ENCODE assay signal across 18 cellular contexts in genomic region chr2:174859563-174860169, GRCh38.
A peak's percentile ranks its signal among the peaks of the same experiment; 100 is the strongest.
DNase-seq lines count a peak whose midpoint lies in the region; ATAC-seq and TF ChIP-seq lines count a peak whose summit lies in the region.
"Had no signal": no experiment of that assay in that cellular context is flagged by ENCODE, and none has a peak within 500 bp of the region (broad histone marks: within the 10 kb centered on the region; RNA-seq: fewer than 3 reads in every experiment).

No MANE protein-coding gene starts in this region.

- peaks cover 3% of the 10 kb centered on the region; the same call in 1 of the 2 replicates for H3K4me1 ChIP-seq in H9 (ENCODE audit: insufficient read depth, low read length)
- H3K4me1 ChIP-seq: Caco-2, SJCRH30 had no signal

- H2BK5ac ChIP-seq in H9 (ENCODE audit: insufficient read length, low read length) = no peak overlapping the region

- H3K23me2 ChIP-seq in H9 (ENCODE audit: insufficient read length, low read depth, low read length, poor library complexity, severe bottlenecking) = no peaks in the 10 kb centered on the region

- H4K20me1 ChIP-seq in H9 (ENCODE audit: control insufficient read depth, insufficient read depth, insufficient read length) = no peaks in the 10 kb centered on the region

- H3K4me1 Mint-ChIP-seq in H9 (peaks cover 35 to 38% of the 10 kb centered on the region in 2 experiments), progenitor cell of endocrine pancreas (ENCODE audit: low read depth) (no peaks in the 10 kb centered on the region), T-helper 17 cell (no peaks in the 10 kb centered on the region)
- H3K4me1 Mint-ChIP-seq: IgD-negative memory B cell had no signal

- H3K4me3 Mint-ChIP-seq in H9 (no peak overlapping the region), progenitor cell of endocrine pancreas (ENCODE audit: low read depth) (no peak overlapping the region), T-helper 17 cell (no peak overlapping the region)
- H3K4me3 Mint-ChIP-seq: IgD-negative memory B cell had no signal

- no peak overlapping the region for H2BK12ac ChIP-seq in H9 (ENCODE audit: insufficient read length, low read depth, low read length)

- no peak for TF ChIP-seq CTCF in H9 (conservative IDR thresholded peaks at IDR 0.05)
- TF ChIP-seq CTCF in progenitor cell of endocrine pancreas (IDR thresholded peaks at IDR 0.05; ENCODE audit: unreplicated experiment) = no peak

- no peak overlapping the region for H2AFZ ChIP-seq in H9 (ENCODE audit: low read length)

- DNase-seq in H9 = no peak
- peak; percentile 61 for DNase-seq in NCI-H82 treated with DMSO at 0.1 percent for 48 hours (lab: John Stamatoyannopoulos, UW; ENCODE audit: unreplicated experiment)
- peak; percentile 43 for DNase-seq in left kidney (ENCODE audit: low read depth, low spot score)
- DNase-seq in progenitor cell of endocrine pancreas (ENCODE audit: low spot score, unreplicated experiment) = no peak
- no peak for DNase-seq in T-helper 17 cell
- DNase-seq: ACHN, AML-193, Caco-2, Kasumi-1, MM.1S, NCI-H1092 treated with DMSO at 0.1 percent for 48 hours, NCI-H1694 treated with DMSO at 0.1 percent for 48 hours, NCI-H345, OCI-M1, SJCRH30 had no signal

- H3K27ac Mint-ChIP-seq in H9 = peak overlapping the region in 2 of 3 experiments; percentile 9 to 86; a peak in 3 of 7 replicates
- peak overlapping the region; percentile 26 for H3K27ac Mint-ChIP-seq in progenitor cell of endocrine pancreas
- no peak overlapping the region for H3K27ac Mint-ChIP-seq in T-helper 17 cell

- H3K27me3 Mint-ChIP-seq in H9 (ENCODE audit: low read depth) (no peaks in the 10 kb centered on the region), progenitor cell of endocrine pancreas (no peaks in the 10 kb centered on the region), T-helper 17 cell (no peaks in the 10 kb centered on the region)
- H3K27me3 Mint-ChIP-seq: IgD-negative memory B cell had no signal

- H3K79me1 ChIP-seq in H9 (ENCODE audit: insufficient read depth, low read depth, low read length, poor library complexity, severe bottlenecking) = no peaks in the 10 kb centered on the region

- H3T11ph ChIP-seq in H9 (ENCODE audit: low read length) = no peak overlapping the region

- H3K27me3 ChIP-seq in H9 (ENCODE audit: insufficient read depth, low read length) = no peaks in the 10 kb centered on the region
- H3K27me3 ChIP-seq: SJCRH30 had no signal

- no peak overlapping the region for H2BK120ac ChIP-seq in H9 (ENCODE audit: low read depth, low read length, poor library complexity, severe bottlenecking)

- no peak overlapping the region for H3K56ac ChIP-seq in H9 (ENCODE audit: insufficient read length, low read depth, low read length)

- H2BK15ac ChIP-seq in H9 (ENCODE audit: low read depth, low read length) = no peak overlapping the region

- H3K4me2 ChIP-seq in H9 (ENCODE audit: insufficient read depth, insufficient read length, low read length) = no peak overlapping the region

- H4K5ac ChIP-seq in H9 (ENCODE audit: insufficient read length, low read depth, low read length) = no peak overlapping the region

- no peaks in the 10 kb centered on the region for H3K9me3 ChIP-seq in H9 (ENCODE audit: control insufficient read depth, low read depth, low read length)
- H3K9me3 ChIP-seq in T-helper 17 cell (ENCODE audit: control insufficient read depth, low read length, poor library complexity, severe bottlenecking) = no peaks in the 10 kb centered on the region
- H3K9me3 ChIP-seq: Caco-2, SJCRH30 had no signal

- no peak overlapping the region for H3K9ac ChIP-seq in H9 (ENCODE audit: extremely low read depth, insufficient read length, low read length)

- H2AK5ac ChIP-seq in H9 (ENCODE audit: insufficient read length, low read length) = no peak overlapping the region

- no peak overlapping the region for H4K8ac ChIP-seq in H9 (replicated peaks; ENCODE audit: insufficient read length, low read depth, low read length)

- H3K4ac ChIP-seq in H9 (ENCODE audit: low read depth, low read length) = no peak overlapping the region

- ATAC-seq in HG03520 (IDR thresholded peaks at IDR 0.05; ENCODE audit: unreplicated experiment) = no peak
- ATAC-seq in T-helper 17 cell = no peak
- ATAC-seq in GM18867 (IDR thresholded peaks at IDR 0.05; ENCODE audit: unreplicated experiment) = no peak

- no peak overlapping the region for H2BK20ac ChIP-seq in H9 (ENCODE audit: low read depth, low read length, poor library complexity, severe bottlenecking)

- H3K9me3 Mint-ChIP-seq in H9 = no peaks in the 10 kb centered on the region
- no peaks in the 10 kb centered on the region for H3K9me3 Mint-ChIP-seq in progenitor cell of endocrine pancreas (ENCODE audit: low read depth)
- H3K9me3 Mint-ChIP-seq: IgD-negative memory B cell had no signal

- H3K23ac ChIP-seq in H9 (ENCODE audit: insufficient read length, low read depth, low read length) = no peak overlapping the region

- H3K18ac ChIP-seq in H9 (ENCODE audit: insufficient read length, low read depth, low read length) = no peak overlapping the region

- no peaks in the 10 kb centered on the region for H3K79me2 ChIP-seq in H9 (ENCODE audit: insufficient read depth, low read length)

- H3K27ac ChIP-seq in H9 (ENCODE audit: insufficient read length, low read depth, low read length) = no peak overlapping the region
- H3K27ac ChIP-seq: SJCRH30 had no signal

- H4K91ac ChIP-seq in H9 (ENCODE audit: insufficient read length, low read depth, low read length) = no peak overlapping the region

- H3K36me3 Mint-ChIP-seq in H9 (ENCODE audit: insufficient read depth in 1 of 3, low read depth in 3 of 3) (peaks cover 0 to 6% (median 0%) of the 10 kb centered on the region in 3 experiments; a peak in 2 of 7 replicates), progenitor cell of endocrine pancreas (ENCODE audit: insufficient read depth) (peaks cover 1% of the 10 kb centered on the region), T-helper 17 cell (ENCODE audit: low read depth) (no peaks in the 10 kb centered on the region)

- H3K14ac ChIP-seq in H9 (ENCODE audit: insufficient read depth, low read length) = no peak overlapping the region

- no CpG with 5 or more reads among the region's 1 CpG for WGBS in H9 (ENCODE audit: extremely low coverage, insufficient read length, low lambda C conversion rate)

Comparison
In these comparisons a context has a peak if more than half of its experiments do, and no peak if none do; other contexts are left out.
1. DNase-seq: peak in NCI-H82 treated with DMSO at 0.1 percent for 48 hours (single experiment) and left kidney (single experiment); none in H9 (single experiment), progenitor cell of endocrine pancreas (single experiment) and T-helper 17 cell (0 of 3).